19 cellular contexts compared by ENCODE assay signal in the genomic region with DNA sequence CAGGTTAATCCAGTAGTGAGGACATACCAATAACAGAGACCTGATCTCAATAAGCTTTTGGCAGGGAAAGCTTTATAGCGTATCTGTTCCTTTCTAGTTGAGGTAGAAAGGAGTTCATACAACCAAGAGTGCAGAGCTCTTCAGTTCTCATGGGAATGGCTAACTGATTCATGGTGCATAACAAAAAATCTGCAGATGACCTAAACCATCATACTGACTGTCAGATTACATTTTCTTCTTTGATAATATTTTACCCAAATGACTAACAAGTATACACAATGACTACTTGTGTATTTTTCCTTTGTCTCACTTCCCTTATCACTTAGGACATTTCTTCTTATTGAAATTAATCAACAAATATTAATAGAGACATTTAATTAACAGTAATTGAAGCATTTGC.
DNase-seq lines count a peak whose midpoint lies in the region; ATAC-seq, FAIRE-seq and TF ChIP-seq lines count a peak whose summit lies in the region.
"Had no signal": no experiment of that assay in that cellular context is flagged by ENCODE, and none has a peak within 500 bp of the region (broad histone marks: within the 10 kb centered on the region; RNA-seq: fewer than 3 reads in every experiment).

No MANE protein-coding gene starts in this region.

- no peaks in the 10 kb centered on the region for H3K4me1 Mint-ChIP-seq in stimulated activated naive CD8-positive, alpha-beta T cell treated with anti-CD3 and anti-CD28 coated beads, Interleukin-15, amount 100 ng/mL, for 72 hours
- H3K4me1 Mint-ChIP-seq: activated naive CD4-positive, alpha-beta T cell treated with anti-CD3 and anti-CD28 coated beads, Interleukin-2, amount 10 ng/mL, durations not matched to agents 7 days and 5 days; CD14-positive monocyte had no signal

- peak overlapping the region; percentile 51 for H3K27ac ChIP-seq in RWPE2 (ENCODE audit: poor library complexity, severe bottlenecking)
- H3K27ac ChIP-seq: HL-60, prostate gland had no signal

- H3K36me3 ChIP-seq in RWPE2 (ENCODE audit: low read depth), result no peaks in the 10 kb centered on the region
- H3K36me3 ChIP-seq: prostate gland had no signal

- DNase-seq in ACHN (peak; percentile 48), RWPE2 (ENCODE audit: low spot score) (no peak), iris pigment epithelial cell (ENCODE audit: low read depth) (peak; percentile 51), D721Med (ENCODE audit: insufficient read length, low spot score) (no peak)
- no peak for DNase-seq in stimulated activated naive CD8-positive, alpha-beta T cell treated with anti-CD3 and anti-CD28 coated beads, Interleukin-15, amount 100 ng/mL, for 72 hours
- DNase-seq: activated naive CD4-positive, alpha-beta T cell treated with anti-CD3 and anti-CD28 coated beads, Interleukin-2, amount 10 ng/mL, durations not matched to agents 7 days and 5 days; cortex of kidney; DMS153; erythroblast; nephron progenitor cell had no signal

- peaks cover 3% of the 10 kb centered on the region for H3K9me3 ChIP-seq in RWPE2 (ENCODE audit: severe bottlenecking)
- H3K9me3 ChIP-seq: prostate gland had no signal

- in situ Hi-C loops in ACHN (cut with HindIII; ENCODE audit: low pct_ligation_motif_present, low pct_unique_long_range_greater_than_20kb, low sequenced_read_pairs), result no loop called here

- no peak overlapping the region for H3K27ac Mint-ChIP-seq in stimulated activated naive CD8-positive, alpha-beta T cell treated with anti-CD3 and anti-CD28 coated beads, Interleukin-15, amount 100 ng/mL, for 72 hours
- H3K27ac Mint-ChIP-seq: activated naive CD4-positive, alpha-beta T cell treated with anti-CD3 and anti-CD28 coated beads, Interleukin-2, amount 10 ng/mL, durations not matched to agents 7 days and 5 days; CD14-positive monocyte; nephron progenitor cell; type B pancreatic cell had no signal

- H3K27me3 Mint-ChIP-seq in stimulated activated naive CD8-positive, alpha-beta T cell treated with anti-CD3 and anti-CD28 coated beads, Interleukin-15, amount 100 ng/mL, for 72 hours, result no peaks in the 10 kb centered on the region
- H3K27me3 Mint-ChIP-seq: type B pancreatic cell had no signal

- H3K9me3 Mint-ChIP-seq in stimulated activated naive CD8-positive, alpha-beta T cell treated with anti-CD3 and anti-CD28 coated beads, Interleukin-15, amount 100 ng/mL, for 72 hours, result no peaks in the 10 kb centered on the region
- H3K9me3 Mint-ChIP-seq: activated naive CD4-positive, alpha-beta T cell treated with anti-CD3 and anti-CD28 coated beads, Interleukin-2, amount 10 ng/mL, durations not matched to agents 7 days and 5 days; CD14-positive monocyte; nephron progenitor cell; type B pancreatic cell had no signal

- peaks cover 27% of the 10 kb centered on the region for H3K4me1 ChIP-seq in RWPE2 (ENCODE audit: insufficient read depth, poor library complexity, severe bottlenecking)

- H3K4me3 ChIP-seq in RWPE2 (ENCODE audit: severe bottlenecking), result no peak overlapping the region
- H3K4me3 ChIP-seq: prostate gland had no signal

- H3K4me3 Mint-ChIP-seq in stimulated activated naive CD8-positive, alpha-beta T cell treated with anti-CD3 and anti-CD28 coated beads, Interleukin-15, amount 100 ng/mL, for 72 hours, result no peak overlapping the region
- H3K4me3 Mint-ChIP-seq: activated naive CD4-positive, alpha-beta T cell treated with anti-CD3 and anti-CD28 coated beads, Interleukin-2, amount 10 ng/mL, durations not matched to agents 7 days and 5 days; CD14-positive monocyte; nephron progenitor cell; type B pancreatic cell had no signal

- no peak for FAIRE-seq in D721Med (lab: Jason Lieb, UNC)
- FAIRE-seq: A204.1, islet of Langerhans had no signal

- TF ChIP-seq CTCF in RWPE2 (IDR thresholded peaks at IDR 0.05; ENCODE audit: poor library complexity, severe bottlenecking) (no peak), D721Med (IDR thresholded peaks at IDR 0.05; ENCODE audit: insufficient read depth, missing control alignments) (no peak)

- H3K27me3 ChIP-seq in RWPE2 (ENCODE audit: insufficient read depth, poor library complexity, severe bottlenecking), result no peaks in the 10 kb centered on the region

- ATAC-seq in HG02938 (IDR thresholded peaks at IDR 0.05; ENCODE audit: unreplicated experiment) (peak; percentile 56), RWPE2 (ENCODE audit: low read depth) (no peak), HG02970 (IDR thresholded peaks at IDR 0.05; ENCODE audit: low FRiP score, unreplicated experiment) (no peak), GM18867 (IDR thresholded peaks at IDR 0.05; ENCODE audit: unreplicated experiment) (no peak)
- no peak for ATAC-seq in stimulated activated naive CD8-positive, alpha-beta T cell treated with anti-CD3 and anti-CD28 coated beads, Interleukin-15, amount 100 ng/mL, for 72 hours

Comparison
In these comparisons a context has a peak if more than half of its experiments do, and no peak if none do; other contexts are left out.
1. DNase-seq: peak in ACHN (single experiment) and iris pigment epithelial cell (single experiment); none in RWPE2 (single experiment), stimulated activated naive CD8-positive, alpha-beta T cell treated with anti-CD3 and anti-CD28 coated beads, Interleukin-15, amount 100 ng/mL, for 72 hours (0 of 2) and D721Med (single experiment).